In the genomic region with DNA sequence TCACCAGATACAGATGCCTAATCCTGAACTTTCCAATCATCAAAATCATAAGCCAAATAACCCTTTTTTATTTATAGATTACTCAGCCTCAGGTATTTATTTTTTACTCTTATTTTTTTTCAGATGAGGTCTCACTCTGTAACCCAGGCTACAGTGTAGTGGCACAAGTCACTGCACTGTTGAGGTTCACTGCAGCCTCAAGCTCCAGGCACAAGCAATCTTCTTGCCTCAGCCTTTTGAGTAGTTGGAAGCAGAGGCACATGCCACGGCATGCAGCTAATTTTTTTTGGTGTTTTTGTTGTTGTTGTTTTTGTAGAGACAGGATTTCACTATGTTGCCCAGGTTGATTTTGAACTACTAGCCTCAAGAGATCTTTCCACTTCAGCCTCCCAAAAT, we compare ENCODE assay signal across 2 cellular contexts.
TF ChIP-seq lines count a peak whose summit lies in the region.

No MANE protein-coding gene starts in this region.

TF ChIP-seq in A549, 52 proteins besides CTCF, POLR2A, EP300 and RAD21 (continued from another document):
- TF ChIP-seq, protein P1, sequence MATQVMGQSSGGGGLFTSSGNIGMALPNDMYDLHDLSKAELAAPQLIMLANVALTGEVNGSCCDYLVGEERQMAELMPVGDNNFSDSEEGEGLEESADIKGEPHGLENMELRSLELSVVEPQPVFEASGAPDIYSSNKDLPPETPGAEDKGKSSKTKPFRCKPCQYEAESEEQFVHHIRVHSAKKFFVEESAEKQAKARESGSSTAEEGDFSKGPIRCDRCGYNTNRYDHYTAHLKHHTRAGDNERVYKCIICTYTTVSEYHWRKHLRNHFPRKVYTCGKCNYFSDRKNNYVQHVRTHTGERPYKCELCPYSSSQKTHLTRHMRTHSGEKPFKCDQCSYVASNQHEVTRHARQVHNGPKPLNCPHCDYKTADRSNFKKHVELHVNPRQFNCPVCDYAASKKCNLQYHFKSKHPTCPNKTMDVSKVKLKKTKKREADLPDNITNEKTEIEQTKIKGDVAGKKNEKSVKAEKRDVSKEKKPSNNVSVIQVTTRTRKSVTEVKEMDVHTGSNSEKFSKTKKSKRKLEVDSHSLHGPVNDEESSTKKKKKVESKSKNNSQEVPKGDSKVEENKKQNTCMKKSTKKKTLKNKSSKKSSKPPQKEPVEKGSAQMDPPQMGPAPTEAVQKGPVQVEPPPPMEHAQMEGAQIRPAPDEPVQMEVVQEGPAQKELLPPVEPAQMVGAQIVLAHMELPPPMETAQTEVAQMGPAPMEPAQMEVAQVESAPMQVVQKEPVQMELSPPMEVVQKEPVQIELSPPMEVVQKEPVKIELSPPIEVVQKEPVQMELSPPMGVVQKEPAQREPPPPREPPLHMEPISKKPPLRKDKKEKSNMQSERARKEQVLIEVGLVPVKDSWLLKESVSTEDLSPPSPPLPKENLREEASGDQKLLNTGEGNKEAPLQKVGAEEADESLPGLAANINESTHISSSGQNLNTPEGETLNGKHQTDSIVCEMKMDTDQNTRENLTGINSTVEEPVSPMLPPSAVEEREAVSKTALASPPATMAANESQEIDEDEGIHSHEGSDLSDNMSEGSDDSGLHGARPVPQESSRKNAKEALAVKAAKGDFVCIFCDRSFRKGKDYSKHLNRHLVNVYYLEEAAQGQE (IDR thresholded peaks at IDR 0.05): no peak
- TF ChIP-seq RARB (CRISPR knock-in tag; IDR thresholded peaks at IDR 0.05) (no peak), ZFP36 (IDR thresholded peaks at IDR 0.05; ENCODE audit: borderline replicate concordance, partially characterized antibody) (no peak), NFE2L2 (conservative IDR thresholded peaks at IDR 0.05; ENCODE audit: low read length) (no peak), HOXA7 (CRISPR knock-in tag; IDR thresholded peaks at IDR 0.05) (no peak), POLR2AphosphoS2 (conservative IDR thresholded peaks at IDR 0.05; ENCODE audit: low read length) (no peak), FOSL2 (IDR thresholded peaks at IDR 0.05) (no peak), FOSL2 (CRISPR knock-in tag; IDR thresholded peaks at IDR 0.05) (no peak), EHF (CRISPR knock-in tag; IDR thresholded peaks at IDR 0.05) (no peak), CBX8 (IDR thresholded peaks at IDR 0.05) (no peak)

TF ChIP-seq in GM23338, 12 proteins besides CTCF, POLR2A, EP300 and RAD21 (continued from another document):
- TF ChIP-seq, protein P2, sequence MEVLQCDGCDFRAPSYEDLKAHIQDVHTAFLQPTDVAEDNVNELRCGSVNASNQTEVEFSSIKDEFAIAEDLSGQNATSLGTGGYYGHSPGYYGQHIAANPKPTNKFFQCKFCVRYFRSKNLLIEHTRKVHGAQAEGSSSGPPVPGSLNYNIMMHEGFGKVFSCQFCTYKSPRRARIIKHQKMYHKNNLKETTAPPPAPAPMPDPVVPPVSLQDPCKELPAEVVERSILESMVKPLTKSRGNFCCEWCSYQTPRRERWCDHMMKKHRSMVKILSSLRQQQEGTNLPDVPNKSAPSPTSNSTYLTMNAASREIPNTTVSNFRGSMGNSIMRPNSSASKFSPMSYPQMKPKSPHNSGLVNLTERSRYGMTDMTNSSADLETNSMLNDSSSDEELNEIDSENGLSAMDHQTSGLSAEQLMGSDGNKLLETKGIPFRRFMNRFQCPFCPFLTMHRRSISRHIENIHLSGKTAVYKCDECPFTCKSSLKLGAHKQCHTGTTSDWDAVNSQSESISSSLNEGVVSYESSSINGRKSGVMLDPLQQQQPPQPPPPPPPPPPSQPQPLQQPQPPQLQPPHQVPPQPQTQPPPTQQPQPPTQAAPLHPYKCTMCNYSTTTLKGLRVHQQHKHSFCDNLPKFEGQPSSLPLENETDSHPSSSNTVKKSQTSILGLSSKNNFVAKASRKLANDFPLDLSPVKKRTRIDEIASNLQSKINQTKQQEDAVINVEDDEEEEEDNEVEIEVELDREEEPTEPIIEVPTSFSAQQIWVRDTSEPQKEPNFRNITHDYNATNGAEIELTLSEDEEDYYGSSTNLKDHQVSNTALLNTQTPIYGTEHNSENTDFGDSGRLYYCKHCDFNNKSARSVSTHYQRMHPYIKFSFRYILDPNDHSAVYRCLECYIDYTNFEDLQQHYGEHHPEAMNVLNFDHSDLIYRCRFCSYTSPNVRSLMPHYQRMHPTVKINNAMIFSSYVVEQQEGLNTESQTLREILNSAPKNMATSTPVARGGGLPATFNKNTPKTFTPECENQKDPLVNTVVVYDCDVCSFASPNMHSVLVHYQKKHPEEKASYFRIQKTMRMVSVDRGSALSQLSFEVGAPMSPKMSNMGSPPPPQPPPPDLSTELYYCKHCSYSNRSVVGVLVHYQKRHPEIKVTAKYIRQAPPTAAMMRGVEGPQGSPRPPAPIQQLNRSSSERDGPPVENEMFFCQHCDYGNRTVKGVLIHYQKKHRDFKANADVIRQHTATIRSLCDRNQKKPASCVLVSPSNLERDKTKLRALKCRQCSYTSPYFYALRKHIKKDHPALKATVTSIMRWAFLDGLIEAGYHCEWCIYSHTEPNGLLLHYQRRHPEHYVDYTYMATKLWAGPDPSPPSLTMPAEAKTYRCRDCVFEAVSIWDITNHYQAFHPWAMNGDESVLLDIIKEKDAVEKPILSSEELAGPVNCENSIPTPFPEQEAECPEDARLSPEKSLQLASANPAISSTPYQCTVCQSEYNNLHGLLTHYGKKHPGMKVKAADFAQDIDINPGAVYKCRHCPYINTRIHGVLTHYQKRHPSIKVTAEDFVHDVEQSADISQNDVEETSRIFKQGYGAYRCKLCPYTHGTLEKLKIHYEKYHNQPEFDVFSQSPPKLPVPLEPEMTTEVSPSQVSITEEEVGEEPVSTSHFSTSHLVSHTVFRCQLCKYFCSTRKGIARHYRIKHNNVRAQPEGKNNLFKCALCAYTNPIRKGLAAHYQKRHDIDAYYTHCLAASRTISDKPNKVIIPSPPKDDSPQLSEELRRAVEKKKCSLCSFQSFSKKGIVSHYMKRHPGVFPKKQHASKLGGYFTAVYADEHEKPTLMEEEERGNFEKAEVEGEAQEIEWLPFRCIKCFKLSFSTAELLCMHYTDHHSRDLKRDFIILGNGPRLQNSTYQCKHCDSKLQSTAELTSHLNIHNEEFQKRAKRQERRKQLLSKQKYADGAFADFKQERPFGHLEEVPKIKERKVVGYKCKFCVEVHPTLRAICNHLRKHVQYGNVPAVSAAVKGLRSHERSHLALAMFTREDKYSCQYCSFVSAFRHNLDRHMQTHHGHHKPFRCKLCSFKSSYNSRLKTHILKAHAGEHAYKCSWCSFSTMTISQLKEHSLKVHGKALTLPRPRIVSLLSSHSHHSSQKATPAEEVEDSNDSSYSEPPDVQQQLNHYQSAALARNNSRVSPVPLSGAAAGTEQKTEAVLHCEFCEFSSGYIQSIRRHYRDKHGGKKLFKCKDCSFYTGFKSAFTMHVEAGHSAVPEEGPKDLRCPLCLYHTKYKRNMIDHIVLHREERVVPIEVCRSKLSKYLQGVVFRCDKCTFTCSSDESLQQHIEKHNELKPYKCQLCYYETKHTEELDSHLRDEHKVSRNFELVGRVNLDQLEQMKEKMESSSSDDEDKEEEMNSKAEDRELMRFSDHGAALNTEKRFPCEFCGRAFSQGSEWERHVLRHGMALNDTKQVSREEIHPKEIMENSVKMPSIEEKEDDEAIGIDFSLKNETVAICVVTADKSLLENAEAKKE (CRISPR knock-in tag; IDR thresholded peaks at IDR 0.05): no peak
- TF ChIP-seq POLR2AphosphoS5 (IDR thresholded peaks at IDR 0.05; ENCODE audit: low read depth) (no peak), CREB1 (CRISPR knock-in tag; IDR thresholded peaks at IDR 0.05; ENCODE audit: low read depth) (no peak), STAT1 (IDR thresholded peaks at IDR 0.05; ENCODE audit: unreplicated experiment) (no peak), JUNB (IDR thresholded peaks at IDR 0.05; ENCODE audit: unreplicated experiment) (no peak), EZH2 (IDR thresholded peaks at IDR 0.05; ENCODE audit: low read depth, unreplicated experiment) (no peak), NANOG (IDR thresholded peaks at IDR 0.05; ENCODE audit: borderline replicate concordance) (no peak), ZNF331 (CRISPR knock-in tag; IDR thresholded peaks at IDR 0.05; ENCODE audit: low read depth) (no peak)
- TF ChIP-seq, protein P3, sequence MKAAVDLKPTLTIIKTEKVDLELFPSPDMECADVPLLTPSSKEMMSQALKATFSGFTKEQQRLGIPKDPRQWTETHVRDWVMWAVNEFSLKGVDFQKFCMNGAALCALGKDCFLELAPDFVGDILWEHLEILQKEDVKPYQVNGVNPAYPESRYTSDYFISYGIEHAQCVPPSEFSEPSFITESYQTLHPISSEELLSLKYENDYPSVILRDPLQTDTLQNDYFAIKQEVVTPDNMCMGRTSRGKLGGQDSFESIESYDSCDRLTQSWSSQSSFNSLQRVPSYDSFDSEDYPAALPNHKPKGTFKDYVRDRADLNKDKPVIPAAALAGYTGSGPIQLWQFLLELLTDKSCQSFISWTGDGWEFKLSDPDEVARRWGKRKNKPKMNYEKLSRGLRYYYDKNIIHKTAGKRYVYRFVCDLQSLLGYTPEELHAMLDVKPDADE (IDR thresholded peaks at IDR 0.05): no peak
- TF ChIP-seq, protein P1 (IDR thresholded peaks at IDR 0.05; ENCODE audit: unreplicated experiment): no peak
